ENCODE assay signal across 7 cellular contexts in genomic region chr3:39378092-39378491, GRCh38. TPM values are rescaled to one million over a fixed set of nuclear protein-coding genes. Genes with fewer than 3 reads are reported as not detected.
DNase-seq lines count a peak whose midpoint lies in the region; ATAC-seq and TF ChIP-seq lines count a peak whose summit lies in the region.

No MANE protein-coding gene starts in this region.

- intact Hi-C loops in sciatic nerve (cut with DNase I): no loop called here

- peaks cover 1% of the 10 kb centered on the region for H3K9me3 Mint-ChIP-seq in endothelial cell (ENCODE audit: unreplicated experiment)
- no peaks in the 10 kb centered on the region for H3K9me3 Mint-ChIP-seq in osteocyte (ENCODE audit: unreplicated experiment)

- H3K27ac Mint-ChIP-seq in endothelial cell (ENCODE audit: unreplicated experiment): no peak overlapping the region
- no peak overlapping the region for H3K27ac Mint-ChIP-seq in osteocyte (ENCODE audit: unreplicated experiment)

- ATAC-seq in GM19035 (IDR thresholded peaks at IDR 0.05; ENCODE audit: unreplicated experiment) (peak; percentile 68), HG03342 (IDR thresholded peaks at IDR 0.05; ENCODE audit: unreplicated experiment) (peak; percentile 86), sciatic nerve (no peak)

- H3K36me3 Mint-ChIP-seq in endothelial cell (ENCODE audit: low read depth, unreplicated experiment) (no peaks in the 10 kb centered on the region), osteocyte (ENCODE audit: unreplicated experiment) (no peaks in the 10 kb centered on the region)

- H3K27ac ChIP-seq in substantia nigra (ENCODE audit: low read depth, low read length, poor library complexity, severe bottlenecking): no peak overlapping the region

- H3K27me3 Mint-ChIP-seq in endothelial cell (ENCODE audit: unreplicated experiment) (peaks cover 14% of the 10 kb centered on the region), osteocyte (ENCODE audit: unreplicated experiment) (peaks cover 12% of the 10 kb centered on the region)

- H3K4me1 Mint-ChIP-seq in endothelial cell (ENCODE audit: unreplicated experiment): peaks cover 20% of the 10 kb centered on the region
- H3K4me1 Mint-ChIP-seq in osteocyte (ENCODE audit: unreplicated experiment): peaks cover 8% of the 10 kb centered on the region

- H3K4me3 Mint-ChIP-seq in endothelial cell (ENCODE audit: unreplicated experiment): no peak overlapping the region
- H3K4me3 Mint-ChIP-seq in osteocyte (ENCODE audit: unreplicated experiment): no peak overlapping the region

- DNase-seq in activated CD4-positive, alpha-beta T cell treated with anti-CD3 and anti-CD28 coated beads for 1 hour: peak; percentile 27
- DNase-seq in endothelial cell (ENCODE audit: low spot score) (peak; percentile 55), osteocyte (ENCODE audit: extremely low spot score, unreplicated experiment) (no peak), sciatic nerve (ENCODE audit: low spot score) (no peak), substantia nigra (lab: John Stamatoyannopoulos, UW) (no peak)

- TF ChIP-seq CTCF in endothelial cell (IDR thresholded peaks at IDR 0.05; ENCODE audit: unreplicated experiment) (peak; percentile 76), osteocyte (IDR thresholded peaks at IDR 0.05) (peak; percentile 54)

RNA-seq across cellular contexts. Expression of gene SLC25A38, which starts 5.1 kb away (rescaled TPM):
- 21.2 TPM for total RNA-seq in endothelial cell (ENCODE audit: unreplicated experiment)
- 27.9 and 30.4 TPM in 2 replicates for total RNA-seq in osteocyte
- total RNA-seq in sciatic nerve: 20.4 TPM

RNA-seq across cellular contexts. Expression of gene RPSA, which starts 28.4 kb away (rescaled TPM):
- total RNA-seq in endothelial cell (ENCODE audit: unreplicated experiment) (2,445 TPM), osteocyte (991 and 1,002 TPM in 2 replicates), sciatic nerve (447 TPM)

RNA-seq across cellular contexts. Expression of gene CCR8, which starts 48.6 kb away (rescaled TPM):
- total RNA-seq in endothelial cell (ENCODE audit: unreplicated experiment) (not detected), osteocyte (not detected in 2 replicates), sciatic nerve (not detected)

Comparison
In these comparisons a context has a peak if more than half of its experiments do, and no peak if none do; other contexts are left out.
1. DNase-seq: peak in activated CD4-positive, alpha-beta T cell treated with anti-CD3 and anti-CD28 coated beads for 1 hour (single experiment) and endothelial cell (single experiment); none in osteocyte (single experiment), sciatic nerve (single experiment) and substantia nigra (0 of 49).